15 cellular contexts compared by ENCODE assay signal in genomic region chrX:57586360-57586759, GRCh38. TPM values are rescaled to one million over a fixed set of nuclear protein-coding genes. Genes with fewer than 3 reads are reported as not detected.
DNase-seq lines count a peak whose midpoint lies in the region; ATAC-seq, FAIRE-seq and TF ChIP-seq lines count a peak whose summit lies in the region.
"Had no signal": no experiment of that assay in that cellular context is flagged by ENCODE, and none has a peak within 500 bp of the region (broad histone marks: within the 10 kb centered on the region; RNA-seq: fewer than 3 reads in every experiment).

No MANE protein-coding gene starts in this region.

- no peaks in the 10 kb centered on the region for H4K20me1 ChIP-seq in GM12878 (ENCODE audit: control insufficient read depth, insufficient read depth)

- ATAC-seq in GM12878 (no peak), HG03039 (IDR thresholded peaks at IDR 0.05; ENCODE audit: unreplicated experiment) (no peak)
- ATAC-seq: CD8-positive, alpha-beta T cell had no signal

- H3K36me3 ChIP-seq in GM12878 (ENCODE audit: control insufficient read depth in 2 of 2, insufficient read depth in 2 of 2, low read length in 1 of 2), result no peaks in the 10 kb centered on the region

- H3K4me3 ChIP-seq in NB4 (ENCODE audit: low read depth, low read length) (no peak overlapping the region), GM12878 (no peak overlapping the region)

- TF ChIP-seq CTCF in NB4 (IDR thresholded peaks at IDR 0.05; ENCODE audit: low read depth, low read length) (no peak), GM12878 (IDR thresholded peaks at IDR 0.05 in 2 of 3, conservative IDR thresholded peaks at IDR 0.05 in 1 of 3; ENCODE audit: control insufficient read depth in 2 of 3, extremely low read depth in 1 of 3, insufficient read depth in 1 of 3, low read depth in 3 of 3, low read length in 3 of 3) (no peak)

- POLR2A ChIA-PET in GM12878 (lab: Charles Lee), result no interaction called here
- POLR2A ChIA-PET in HEK293T (lab: Yijun Ruan, JAX), result no interaction called here

- no peak for DNase-seq in GM12891 (ENCODE audit: insufficient read length, low spot score)
- peak; percentile 6 for DNase-seq in NB4 (ENCODE audit: low read depth)
- no peak for DNase-seq in GM12878 (ENCODE audit: low read depth, low spot score)
- DNase-seq in Kasumi-1 (lab: John Stamatoyannopoulos, UW), result no peak
- DNase-seq in HEK293T (ENCODE audit: extremely low spot score), result no peak
- DNase-seq: C1 segment of cervical spinal cord; Caco-2; CD4-positive, CD25-positive, alpha-beta regulatory T cell; CD8-positive, alpha-beta T cell; DMS153; GOT3; HCEC 1CT had no signal

- CTCF ChIA-PET in GM12878 (lab: Yijun Ruan, JAX) (no interaction called here), HEK293T (lab: Yijun Ruan, JAX) (no interaction called here)

- in situ Hi-C loops in GM12878 (cut with MboI), result loop anchor here (25.0 kb wide), 1 partner anchor 774 kb away; no protein-coding TSS in a partner anchor

- no peak overlapping the region for H2AFZ ChIP-seq in GM12878 (ENCODE audit: control insufficient read depth, low read depth, low read length)

- FAIRE-seq in GM12891 (lab: Jason Lieb, UNC) (peak; percentile 13), GM12878 (lab: Jason Lieb, UNC) (no peak)
- FAIRE-seq: G401.6, H54 had no signal

- H3K9ac ChIP-seq in GM12878 (ENCODE audit: control insufficient read depth, insufficient read depth, low read length), result no peak overlapping the region

- no peak for TF ChIP-seq RAD21 in GM12878 (IDR thresholded peaks at IDR 0.05; ENCODE audit: insufficient read depth, low read depth, low read length)

- intact Hi-C loops in GM12878 (cut with micrococcal nuclease; ENCODE audit: unreplicated experiment), result no loop called here

- TF ChIP-seq POLR2A in GM12891 (IDR thresholded peaks at IDR 0.05; ENCODE audit: low read depth, low read length), result no peak
- no peak for TF ChIP-seq POLR2A in NB4 (IDR thresholded peaks at IDR 0.05; ENCODE audit: extremely low read depth, insufficient read length)
- no peak for TF ChIP-seq POLR2A in GM12878 (IDR thresholded peaks at IDR 0.05; ENCODE audit: low read depth, low read length)

- H3K79me2 ChIP-seq in GM12878 (ENCODE audit: control insufficient read depth, insufficient read depth, low read length), result no peaks in the 10 kb centered on the region

- no TSS peak for BruUV-seq in GM12878 (replicated peaks; lab: Mats Ljungman, UMichigan)

- SMC1A ChIA-PET in GM12878 (lab: Charles Lee; ENCODE audit: uncharacterized antibody, unreplicated experiment), result interaction anchor here (0.6 kb wide), 1 partner anchor 82 kb away, joined by 3 read pairs; no protein-coding TSS in a partner anchor

- RAD21 ChIA-PET in GM12878 (lab: Charles Lee; ENCODE audit: unreplicated experiment), result no interaction called here

- H3K4me1 ChIP-seq in GM12878 (ENCODE audit: control insufficient read depth, insufficient read depth, low read length), result no peaks in the 10 kb centered on the region
- H3K4me1 ChIP-seq: Caco-2 had no signal

- WGBS in GM12878 (ENCODE audit: insufficient coverage, insufficient replicate concordance, low lambda C conversion rate, missing lambda C conversion rate), result 49% methylated on average over 4 of the region's 4 CpGs

- H3K9me3 ChIP-seq in GM12878 (replicated peaks; ENCODE audit: control insufficient read depth, insufficient read depth, low read length), result no peaks in the 10 kb centered on the region
- H3K9me3 ChIP-seq: Caco-2 had no signal

- TF ChIP-seq EP300 in GM12878 (IDR thresholded peaks at IDR 0.05; ENCODE audit: borderline replicate concordance in 1 of 2, control insufficient read depth in 1 of 2, low read depth in 2 of 2, low read length in 2 of 2), result no peak

- no peak overlapping the region for H3K27ac ChIP-seq in GM12878 (ENCODE audit: control insufficient read depth, insufficient read depth)

- no peaks in the 10 kb centered on the region for H3K27me3 ChIP-seq in GM12878 (replicated peaks in 1 of 2; ENCODE audit: control insufficient read depth in 2 of 2, insufficient read depth in 2 of 2, low read length in 1 of 2)

- no peak overlapping the region for H3K4me2 ChIP-seq in GM12878 (ENCODE audit: control insufficient read depth, insufficient read depth)

TF ChIP-seq in GM12891, 5 proteins besides CTCF, POLR2A, EP300 and RAD21:
- TF ChIP-seq POU2F2 (IDR thresholded peaks at IDR 0.05; ENCODE audit: low read depth, low read length) (no peak), SPI1 (IDR thresholded peaks at IDR 0.05; ENCODE audit: low read depth, low read length) (peak; percentile 37; the same call in 1 of the 2 replicates), TAF1 (IDR thresholded peaks at IDR 0.05; ENCODE audit: low read depth, low read length) (no peak)

TF ChIP-seq in GM12878, 131 proteins besides CTCF, POLR2A, EP300 and RAD21 (continues in another document):
- TF ChIP-seq NR2C1 (IDR thresholded peaks at IDR 0.05), result 0 out of 2 replicates have a peak, but pooled peaks have one; percentile 21
- no peak for TF ChIP-seq RUNX3 (IDR thresholded peaks at IDR 0.05; ENCODE audit: low read length)
- TF ChIP-seq SMC3 (IDR thresholded peaks at IDR 0.05; ENCODE audit: borderline replicate concordance, low read length), result no peak

TF ChIP-seq in HEK293T, 16 proteins besides CTCF, POLR2A, EP300 and RAD21:
- TF ChIP-seq SUZ12 (IDR thresholded peaks at IDR 0.05), result no peak
- TF ChIP-seq FOXA1 (IDR thresholded peaks at IDR 0.05), result no peak
- TF ChIP-seq HDGF (IDR thresholded peaks at IDR 0.05; ENCODE audit: borderline replicate concordance), result no peak
- no peak for TF ChIP-seq SP1 (IDR thresholded peaks at IDR 0.05)
- TF ChIP-seq ARNT (IDR thresholded peaks at IDR 0.05), result no peak
- TF ChIP-seq ZNF384 (IDR thresholded peaks at IDR 0.05), result no peak
- TF ChIP-seq FOXM1 (IDR thresholded peaks at IDR 0.05; ENCODE audit: borderline replicate concordance), result no peak
- no peak for TF ChIP-seq L3MBTL2 (conservative IDR thresholded peaks at IDR 0.05)

RNA-seq across cellular contexts. Expression of gene ZXDB, which starts 5.5 kb away (rescaled TPM):
- 1.8 TPM for polyA plus RNA-seq in GM12891 (2012; ENCODE audit: low read depth, missing spikeins)
- total RNA-seq in GM12878 (2013; cell fraction: nucleolus; rRNA removed), result 11.2 and 11.7 TPM in 2 replicates
- total RNA-seq in GM12878 (2014; rRNA removed) (4.4 and 5.2 TPM in 2 replicates), GM12878 (2014; rRNA removed; fragmentation: Illumina TruSeq; extraction: Trizol) (2.7 and 3.0 TPM in 2 replicates), GM12878 (2021) (4.1 and 4.6 TPM in 2 replicates)
- 1.8 TPM for polyA plus RNA-seq in GM12878 (2011; ENCODE audit: low read depth)
- polyA plus RNA-seq in GM12878 (2011; rRNA removed) (8.1 and 9.4 TPM in 2 replicates), GM12878 (2014; fragmentation: Illumina TruSeq; extraction: Trizol) (3.5 and 4.9 TPM in 2 replicates), GM12878 (2014; fragmentation: Nextera tagmentation; extraction: Ambion mirVana) (under 1 TPM; 0.47 to 0.77 TPM), GM12878 (2014; rRNA removed) (2.2 and 2.4 TPM in 2 replicates), GM12878 (2016; fragmentation: Nextera tagmentation; extraction: Ambion mirVana) (1 to 10 TPM; 1.7 to 3.2 TPM)
- polyA plus RNA-seq in GM12878 (2011; cell fraction: cytosol; rRNA removed), result 4.1 and 4.9 TPM in 2 replicates
- polyA plus RNA-seq in GM12878 (2011; cell fraction: nucleus; rRNA removed), result 3.7 and 4.3 TPM in 2 replicates
- polyA plus RNA-seq in GM12878 (2012), result 3.6 and 3.9 TPM in 2 replicates
- 12.4 and 12.9 TPM in 2 replicates for polyA minus RNA-seq in GM12878 (2011; rRNA and poly(A)+ RNA removed)
- 4.6 and 4.9 TPM in 2 replicates for polyA minus RNA-seq in GM12878 (2011; cell fraction: cytosol; rRNA and poly(A)+ RNA removed)
- 10.0 and 12.7 TPM in 2 replicates for polyA minus RNA-seq in GM12878 (2011; cell fraction: nucleus; rRNA and poly(A)+ RNA removed)
